In the genomic region with DNA sequence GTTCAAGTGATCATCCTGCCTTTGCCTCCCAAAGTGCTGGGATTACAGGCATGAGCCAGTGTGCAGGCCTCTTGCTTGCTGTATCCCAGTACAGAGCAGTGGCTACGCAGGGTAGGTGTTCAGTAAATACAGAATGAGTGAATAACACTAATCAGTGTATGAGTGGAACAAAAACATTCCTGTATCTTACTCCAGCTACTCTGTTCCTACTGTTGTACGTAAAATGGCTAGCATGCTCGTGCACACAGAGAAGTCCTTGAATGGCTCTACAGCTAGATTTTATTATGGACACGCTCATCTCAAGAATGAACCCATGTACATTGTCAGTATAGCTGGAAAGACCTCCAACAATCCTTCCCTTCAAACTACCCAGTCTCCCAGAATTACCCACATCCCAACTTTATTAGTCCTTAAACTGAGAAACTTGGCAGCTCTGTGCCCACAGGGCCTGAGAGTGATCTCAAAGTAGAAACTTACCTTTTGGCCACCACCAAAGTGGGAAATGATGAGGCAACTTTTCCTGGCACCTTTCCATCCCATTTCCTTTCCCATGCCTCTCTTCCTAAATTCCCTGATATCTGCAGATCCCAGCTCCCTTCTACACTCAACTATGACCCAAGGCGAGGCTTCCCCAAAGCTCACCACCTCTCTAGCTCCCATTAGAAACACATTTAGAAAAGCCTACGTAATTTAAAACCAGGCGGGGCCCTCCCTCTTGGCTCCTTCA, we compare ENCODE assay signal across 2 cellular contexts.
A peak's percentile ranks its signal among the peaks of the same experiment; 100 is the strongest.
TF ChIP-seq lines count a peak whose summit lies in the region.

No MANE protein-coding gene starts in this region.

TF ChIP-seq in liver, 16 proteins besides CTCF, POLR2A, EP300 and RAD21:
- TF ChIP-seq TAF1 (conservative IDR thresholded peaks at IDR 0.05) (no peak), NR2F2 (IDR thresholded peaks at IDR 0.05) (no peak), GABPA (IDR thresholded peaks at IDR 0.05 in 1 of 2, conservative IDR thresholded peaks at IDR 0.05 in 1 of 2) (no peak), JUND (IDR thresholded peaks at IDR 0.05) (peak; percentile 42 to 54), EGR1 (IDR thresholded peaks at IDR 0.05; ENCODE audit: low read depth in 2 of 2) (peak in 1 of 2 donors; percentile 38), RXRA (IDR thresholded peaks at IDR 0.05) (peak in 1 of 2 donors; percentile 39), FOXA2 (IDR thresholded peaks at IDR 0.05) (no peak), FOXA1 (IDR thresholded peaks at IDR 0.05) (no peak), REST (IDR thresholded peaks at IDR 0.05) (no peak), HNF4G (IDR thresholded peaks at IDR 0.05) (no peak), YY1 (IDR thresholded peaks at IDR 0.05) (no peak), SP1 (IDR thresholded peaks at IDR 0.05) (no peak), HNF4A (conservative IDR thresholded peaks at IDR 0.05) (peak; percentile 25 to 54)
- TF ChIP-seq, protein P1, sequence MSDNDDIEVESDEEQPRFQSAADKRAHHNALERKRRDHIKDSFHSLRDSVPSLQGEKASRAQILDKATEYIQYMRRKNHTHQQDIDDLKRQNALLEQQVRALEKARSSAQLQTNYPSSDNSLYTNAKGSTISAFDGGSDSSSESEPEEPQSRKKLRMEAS (IDR thresholded peaks at IDR 0.05), result peak; percentile 72
- TF ChIP-seq, protein P2, sequence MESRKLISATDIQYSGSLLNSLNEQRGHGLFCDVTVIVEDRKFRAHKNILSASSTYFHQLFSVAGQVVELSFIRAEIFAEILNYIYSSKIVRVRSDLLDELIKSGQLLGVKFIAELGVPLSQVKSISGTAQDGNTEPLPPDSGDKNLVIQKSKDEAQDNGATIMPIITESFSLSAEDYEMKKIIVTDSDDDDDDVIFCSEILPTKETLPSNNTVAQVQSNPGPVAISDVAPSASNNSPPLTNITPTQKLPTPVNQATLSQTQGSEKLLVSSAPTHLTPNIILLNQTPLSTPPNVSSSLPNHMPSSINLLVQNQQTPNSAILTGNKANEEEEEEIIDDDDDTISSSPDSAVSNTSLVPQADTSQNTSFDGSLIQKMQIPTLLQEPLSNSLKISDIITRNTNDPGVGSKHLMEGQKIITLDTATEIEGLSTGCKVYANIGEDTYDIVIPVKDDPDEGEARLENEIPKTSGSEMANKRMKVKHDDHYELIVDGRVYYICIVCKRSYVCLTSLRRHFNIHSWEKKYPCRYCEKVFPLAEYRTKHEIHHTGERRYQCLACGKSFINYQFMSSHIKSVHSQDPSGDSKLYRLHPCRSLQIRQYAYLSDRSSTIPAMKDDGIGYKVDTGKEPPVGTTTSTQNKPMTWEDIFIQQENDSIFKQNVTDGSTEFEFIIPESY (IDR thresholded peaks at IDR 0.05), result no peak
- TF ChIP-seq, protein P3, sequence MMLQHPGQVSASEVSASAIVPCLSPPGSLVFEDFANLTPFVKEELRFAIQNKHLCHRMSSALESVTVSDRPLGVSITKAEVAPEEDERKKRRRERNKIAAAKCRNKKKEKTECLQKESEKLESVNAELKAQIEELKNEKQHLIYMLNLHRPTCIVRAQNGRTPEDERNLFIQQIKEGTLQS (IDR thresholded peaks at IDR 0.05), result peak; percentile 76
TF ChIP-seq in liver: peak in this region for 6.

TF ChIP-seq in HepG2, 621 proteins besides CTCF, POLR2A, EP300 and RAD21:
- TF ChIP-seq ZNF530 (CRISPR knock-in tag; IDR thresholded peaks at IDR 0.05; ENCODE audit: low read depth) (no peak), PHF20 (CRISPR knock-in tag; IDR thresholded peaks at IDR 0.05) (no peak), IRF2 (CRISPR knock-in tag; IDR thresholded peaks at IDR 0.05) (no peak), DMAP1 (CRISPR knock-in tag; IDR thresholded peaks at IDR 0.05) (no peak), HOXA5 (CRISPR knock-in tag; IDR thresholded peaks at IDR 0.05) (no peak)
- TF ChIP-seq, protein P4, sequence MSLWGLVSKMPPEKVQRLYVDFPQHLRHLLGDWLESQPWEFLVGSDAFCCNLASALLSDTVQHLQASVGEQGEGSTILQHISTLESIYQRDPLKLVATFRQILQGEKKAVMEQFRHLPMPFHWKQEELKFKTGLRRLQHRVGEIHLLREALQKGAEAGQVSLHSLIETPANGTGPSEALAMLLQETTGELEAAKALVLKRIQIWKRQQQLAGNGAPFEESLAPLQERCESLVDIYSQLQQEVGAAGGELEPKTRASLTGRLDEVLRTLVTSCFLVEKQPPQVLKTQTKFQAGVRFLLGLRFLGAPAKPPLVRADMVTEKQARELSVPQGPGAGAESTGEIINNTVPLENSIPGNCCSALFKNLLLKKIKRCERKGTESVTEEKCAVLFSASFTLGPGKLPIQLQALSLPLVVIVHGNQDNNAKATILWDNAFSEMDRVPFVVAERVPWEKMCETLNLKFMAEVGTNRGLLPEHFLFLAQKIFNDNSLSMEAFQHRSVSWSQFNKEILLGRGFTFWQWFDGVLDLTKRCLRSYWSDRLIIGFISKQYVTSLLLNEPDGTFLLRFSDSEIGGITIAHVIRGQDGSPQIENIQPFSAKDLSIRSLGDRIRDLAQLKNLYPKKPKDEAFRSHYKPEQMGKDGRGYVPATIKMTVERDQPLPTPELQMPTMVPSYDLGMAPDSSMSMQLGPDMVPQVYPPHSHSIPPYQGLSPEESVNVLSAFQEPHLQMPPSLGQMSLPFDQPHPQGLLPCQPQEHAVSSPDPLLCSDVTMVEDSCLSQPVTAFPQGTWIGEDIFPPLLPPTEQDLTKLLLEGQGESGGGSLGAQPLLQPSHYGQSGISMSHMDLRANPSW (CRISPR knock-in tag; IDR thresholded peaks at IDR 0.05; ENCODE audit: borderline replicate concordance), result no peak
